ENCODE assay signal across 1 cellular context in genomic region chr7:127838816-127839415, GRCh38.
TF ChIP-seq lines count a peak whose summit lies in the region.

No MANE protein-coding gene starts in this region.

TF ChIP-seq in K562, 482 proteins besides CTCF, POLR2A, EP300 and RAD21 (continued from another document and continues in another):
- TF ChIP-seq AFF1 (IDR thresholded peaks at IDR 0.05; ENCODE audit: low read depth in 1 of 2, partially characterized antibody in 2 of 2) (peak in 1 of 2 experiments; percentile 67), CGGBP1 (CRISPR knock-in tag; IDR thresholded peaks at IDR 0.05) (no peak), RBM15 (IDR thresholded peaks at IDR 0.05; ENCODE audit: insufficient read depth, low read length) (no peak), TGIF2 (CRISPR knock-in tag; IDR thresholded peaks at IDR 0.05) (no peak), SP1 (CRISPR knock-in tag; IDR thresholded peaks at IDR 0.05) (no peak), ZNF3 (CRISPR knock-in tag; IDR thresholded peaks at IDR 0.05) (no peak), NFXL1 (CRISPR knock-in tag; IDR thresholded peaks at IDR 0.05) (no peak), SOX6 (IDR thresholded peaks at IDR 0.05) (peak; percentile 87), TAF1 (IDR thresholded peaks at IDR 0.05; ENCODE audit: control insufficient read depth, extremely low read depth, insufficient read depth, low read length, severe bottlenecking) (no peak), POLR2H (tag; IDR thresholded peaks at IDR 0.05; ENCODE audit: low read depth) (no peak; the same call in none of the 2 replicates), BRCA1 (IDR thresholded peaks at IDR 0.05) (no peak), BRCA1 (CRISPR knock-in tag; IDR thresholded peaks at IDR 0.05) (no peak), SP2 (IDR thresholded peaks at IDR 0.05; ENCODE audit: extremely low read depth, low read depth, low read length, poor library complexity, severe bottlenecking) (no peak), NCOA2 (IDR thresholded peaks at IDR 0.05; ENCODE audit: partially characterized antibody in 2 of 2) (peak in 1 of 2 experiments; percentile 71), ZNF785 (CRISPR knock-in tag; IDR thresholded peaks at IDR 0.05) (no peak), ELF4 (CRISPR knock-in tag; IDR thresholded peaks at IDR 0.05) (peak; percentile 41; the same call in 1 of the 2 replicates), BCL6 (CRISPR knock-in tag; IDR thresholded peaks at IDR 0.05) (no peak), ZNF609 (CRISPR knock-in tag; IDR thresholded peaks at IDR 0.05; ENCODE audit: borderline replicate concordance) (no peak), ATF2 (CRISPR knock-in tag; IDR thresholded peaks at IDR 0.05) (no peak), TRIM25 (IDR thresholded peaks at IDR 0.05; ENCODE audit: borderline replicate concordance) (no peak), ZNF655 (CRISPR knock-in tag; IDR thresholded peaks at IDR 0.05) (no peak), RB1 (IDR thresholded peaks at IDR 0.05; ENCODE audit: low read depth) (0 out of 2 replicates have a peak, but pooled peaks have one; percentile 6), MCM5 (IDR thresholded peaks at IDR 0.05; ENCODE audit: low read depth) (no peak), GTF2A2 (tag; IDR thresholded peaks at IDR 0.05) (no peak), ARID3B (CRISPR knock-in tag; IDR thresholded peaks at IDR 0.05; ENCODE audit: borderline replicate concordance) (no peak), ZNF41 (CRISPR knock-in tag; conservative IDR thresholded peaks at IDR 0.05) (0 out of 2 replicates have a peak, but pooled peaks have one; percentile 29), USF2 (CRISPR knock-in tag; IDR thresholded peaks at IDR 0.05) (no peak), WHSC1 (IDR thresholded peaks at IDR 0.05; ENCODE audit: low read length) (no peak), DIDO1 (tag; IDR thresholded peaks at IDR 0.05; ENCODE audit: low read depth) (no peak), FOXK1 (CRISPR knock-in tag; IDR thresholded peaks at IDR 0.05; ENCODE audit: borderline replicate concordance) (no peak), DACH1 (IDR thresholded peaks at IDR 0.05; ENCODE audit: partially characterized antibody) (no peak), HDAC6 (IDR thresholded peaks at IDR 0.05; ENCODE audit: low read depth, low read length) (no peak), BCOR (IDR thresholded peaks at IDR 0.05) (peak; percentile 67), ZC3H11A (IDR thresholded peaks at IDR 0.05; ENCODE audit: low read depth, low read length) (no peak), ATF6 (CRISPR knock-in tag; IDR thresholded peaks at IDR 0.05) (peak; percentile 72; the same call in 1 of the 2 replicates), MECOM (CRISPR knock-in tag; IDR thresholded peaks at IDR 0.05) (peak; percentile 72), CREB1 (IDR thresholded peaks at IDR 0.05) (peak; percentile 65; the same call in 1 of the 2 replicates), CREB1 (CRISPR knock-in tag; IDR thresholded peaks at IDR 0.05) (peak; percentile 44; the same call in 1 of the 2 replicates), ZNF444 (CRISPR knock-in tag; IDR thresholded peaks at IDR 0.05) (no peak), IRF2 (CRISPR knock-in tag; IDR thresholded peaks at IDR 0.05) (no peak), KDM2B (CRISPR knock-in tag; IDR thresholded peaks at IDR 0.05) (no peak), USF1 (CRISPR knock-in tag; IDR thresholded peaks at IDR 0.05) (no peak), NBN (IDR thresholded peaks at IDR 0.05; ENCODE audit: low read depth) (peak; percentile 82), IFI16 (CRISPR knock-in tag; IDR thresholded peaks at IDR 0.05) (no peak), FOXA1 (IDR thresholded peaks at IDR 0.05; ENCODE audit: borderline replicate concordance) (no peak), RNF2 (IDR thresholded peaks at IDR 0.05) (peak; percentile 50; the same call in 1 of the 2 replicates), NCOA1 (IDR thresholded peaks at IDR 0.05; ENCODE audit: low read depth) (peak; percentile 47; the same call in 1 of the 2 replicates), NCOA4 (IDR thresholded peaks at IDR 0.05; ENCODE audit: partially characterized antibody) (no peak), DDX20 (tag; IDR thresholded peaks at IDR 0.05; ENCODE audit: low read depth) (0 out of 2 replicates have a peak, but pooled peaks have one; percentile 7), GABPA (tag; conservative IDR thresholded peaks at IDR 0.05; ENCODE audit: low read depth) (no peak)
